21 cellular contexts compared by ENCODE assay signal in the genomic region with DNA sequence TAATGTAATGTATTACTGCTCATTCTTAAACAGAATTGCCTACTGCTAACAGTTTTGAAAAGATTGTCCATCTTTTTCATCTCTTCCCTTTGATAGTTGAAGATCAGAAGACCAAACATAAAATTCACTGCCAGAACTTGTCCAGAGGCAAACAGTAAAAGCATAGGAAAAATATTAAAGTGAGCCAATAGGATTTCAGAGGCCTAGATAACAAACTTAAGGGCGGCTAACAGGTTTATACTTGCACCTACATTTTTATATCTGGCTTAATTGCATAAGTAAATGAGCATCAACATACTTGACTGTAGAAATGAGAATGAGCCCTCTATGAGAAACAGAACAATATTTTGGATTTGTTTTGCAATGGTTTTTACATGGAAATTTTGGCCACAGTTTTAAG. TPM values are rescaled to one million over a fixed set of nuclear protein-coding genes. Genes with fewer than 3 reads are reported as not detected.
A peak's percentile ranks its signal among the peaks of the same experiment; 100 is the strongest.
DNase-seq lines count a peak whose midpoint lies in the region; ATAC-seq, FAIRE-seq and TF ChIP-seq lines count a peak whose summit lies in the region.
"Had no signal": no experiment of that assay in that cellular context is flagged by ENCODE, and none has a peak within 500 bp of the region (broad histone marks: within the 10 kb centered on the region; RNA-seq: fewer than 3 reads in every experiment).

No MANE protein-coding gene starts in this region.

- H3K27ac ChIP-seq in HepG2 (ENCODE audit: extremely low read length, insufficient read depth, low read length) (no peak overlapping the region), right lobe of liver (no peak overlapping the region), Panc1 (ENCODE audit: low read length) (peak overlapping the region; percentile 29; the same call in 1 of the 2 replicates), smooth muscle cell (ENCODE audit: low read depth) (peak overlapping the region; percentile 18)
- H3K27ac ChIP-seq: A549 had no signal

- POLR2A ChIA-PET in HepG2 (lab: Yijun Ruan, JAX) (interaction anchor here (1.9 kb wide), 1 partner anchor 73 kb away, joined by 6 read pairs; the partner anchor contains the start of gene ITGAV), Panc1 (lab: Charles Lee) (no interaction called here)

- no peak overlapping the region for H3K4me3 Mint-ChIP-seq in activated CD4-positive, alpha-beta T cell treated with anti-CD3 and anti-CD28 coated beads, Interleukin-2, amount 10 ng/mL, durations not matched to agents 24 days and 14 days
- H3K4me3 Mint-ChIP-seq: B cell, CD14-positive monocyte had no signal

- no peaks in the 10 kb centered on the region for H3K4me1 Mint-ChIP-seq in activated CD4-positive, alpha-beta T cell treated with anti-CD3 and anti-CD28 coated beads, Interleukin-2, amount 10 ng/mL, durations not matched to agents 24 days and 14 days

- in situ Hi-C loops in HepG2 (cut with HindIII; ENCODE audit: extremely low pct_ligation_motif_present, low pct_unique_long_range_greater_than_20kb), result no loop called here
- in situ Hi-C loops in Panc1 (cut with HindIII; ENCODE audit: low pct_unique_long_range_greater_than_20kb, low sequenced_read_pairs), result no loop called here

- H2AFZ ChIP-seq in HepG2 (ENCODE audit: low read length), result no peak overlapping the region
- H2AFZ ChIP-seq in smooth muscle cell (ENCODE audit: low read depth), result no peak overlapping the region

- intact Hi-C loops in HepG2 (cut with micrococcal nuclease; ENCODE audit: unreplicated experiment), result no loop called here
- intact Hi-C loops in right lobe of liver (cut with DNase I), result no loop called here
- intact Hi-C loops in Panc1 (cut with micrococcal nuclease; ENCODE audit: unreplicated experiment), result loop anchor here (5.0 kb wide), 1 partner anchor 76 kb away; the partner anchor contains the start of gene ITGAV
- intact Hi-C loops in activated CD4-positive, alpha-beta T cell treated with anti-CD3 and anti-CD28 coated beads, Interleukin-2, amount 10 ng/mL, durations not matched to agents 24 days and 14 days (cut with micrococcal nuclease), result no loop called here

- H4K20me1 ChIP-seq in HepG2 (ENCODE audit: insufficient read depth, low read length) (no peaks in the 10 kb centered on the region), smooth muscle cell (ENCODE audit: low read depth) (no peaks in the 10 kb centered on the region)

- H3K9me3 ChIP-seq in HepG2 (ENCODE audit: low read length) (no peaks in the 10 kb centered on the region), right lobe of liver (no peaks in the 10 kb centered on the region), Panc1 (ENCODE audit: control insufficient read depth, insufficient read depth, low read depth, low read length) (no peaks in the 10 kb centered on the region), smooth muscle cell (replicated peaks; ENCODE audit: low read depth) (no peaks in the 10 kb centered on the region)
- H3K9me3 ChIP-seq: A549 had no signal

- TF ChIP-seq POLR2A in HepG2 (IDR thresholded peaks at IDR 0.05; ENCODE audit: insufficient read depth in 1 of 2, low read depth in 2 of 2, low read length in 2 of 2), result no peak
- no peak for TF ChIP-seq POLR2A in right lobe of liver (IDR thresholded peaks at IDR 0.05)

- H3K9me3 Mint-ChIP-seq in activated CD4-positive, alpha-beta T cell treated with anti-CD3 and anti-CD28 coated beads, Interleukin-2, amount 10 ng/mL, durations not matched to agents 24 days and 14 days, result no peaks in the 10 kb centered on the region

- peaks cover 29% of the 10 kb centered on the region for H3K36me3 Mint-ChIP-seq in activated CD4-positive, alpha-beta T cell treated with anti-CD3 and anti-CD28 coated beads, Interleukin-2, amount 10 ng/mL, durations not matched to agents 24 days and 14 days (ENCODE audit: low read depth)

- H3K4me1 ChIP-seq in HepG2 (ENCODE audit: insufficient read depth, low read length) (no peaks in the 10 kb centered on the region), right lobe of liver (no peaks in the 10 kb centered on the region), Panc1 (ENCODE audit: control insufficient read depth, insufficient read depth, low read length) (no peaks in the 10 kb centered on the region; the same call in 1 of the 2 replicates), smooth muscle cell (ENCODE audit: low read depth) (peaks cover 11% of the 10 kb centered on the region)

- WGBS in HepG2 (ENCODE audit: low lambda C conversion rate), result 98% methylated on average over 1 of the region's 1 CpG
- WGBS in right lobe of liver (ENCODE audit: insufficient coverage, low coverage, low lambda C conversion rate, missing lambda C conversion rate), result 100% methylated on average over 1 of the region's 1 CpG
- WGBS in smooth muscle cell (ENCODE audit: low lambda C conversion rate), result 93% methylated on average over 1 of the region's 1 CpG

- TF ChIP-seq CTCF in HepG2 (CRISPR knock-in tag; IDR thresholded peaks at IDR 0.05), result no peak
- TF ChIP-seq CTCF in right lobe of liver (IDR thresholded peaks at IDR 0.05), result no peak
- no peak for TF ChIP-seq CTCF in Panc1 (IDR thresholded peaks at IDR 0.05)
- no peak for TF ChIP-seq CTCF in epithelial cell of esophagus (IDR thresholded peaks at IDR 0.05; ENCODE audit: insufficient read depth, low read depth, low read length, missing control alignments)
- no peak for TF ChIP-seq CTCF in smooth muscle cell (IDR thresholded peaks at IDR 0.05; ENCODE audit: borderline replicate concordance, insufficient read depth, poor library complexity, severe bottlenecking)

- DNase-seq in HepG2 (ENCODE audit: low spot score), result no peak
- DNase-seq in right lobe of liver, result no peak
- DNase-seq in Panc1 (ENCODE audit: low read depth, low spot score), result no peak
- DNase-seq in epithelial cell of esophagus (ENCODE audit: low read depth), result peak; percentile 77
- DNase-seq in smooth muscle cell (lab: John Stamatoyannopoulos, UW; ENCODE audit: unreplicated experiment), result no peak
- DNase-seq in middle frontal gyrus (ENCODE audit: extremely low spot score, low spot score), result no peak
- no peak for DNase-seq in activated CD4-positive, alpha-beta T cell treated with anti-CD3 and anti-CD28 coated beads, Interleukin-2, amount 10 ng/mL, durations not matched to agents 24 days and 14 days
- DNase-seq in SHP77 treated with DMSO at 0.1 percent for 48 hours (lab: John Stamatoyannopoulos, UW), result no peak
- DNase-seq: COR-L47, DMS79, GOT3, HCEC 1CT, Karpas-422, NCI-H1417 treated with DMSO at 0.1 percent for 48 hours, NCI-H187, NCI-H446, NCI-H774 had no signal

- H3K79me2 ChIP-seq in HepG2 (ENCODE audit: insufficient read depth, low read length) (no peaks in the 10 kb centered on the region), smooth muscle cell (ENCODE audit: low read depth) (peaks cover 4% of the 10 kb centered on the region)

- no peaks in the 10 kb centered on the region for H3F3A ChIP-seq in smooth muscle cell (ENCODE audit: low read depth)

- TF ChIP-seq RAD21 in HepG2 (CRISPR knock-in tag; IDR thresholded peaks at IDR 0.05), result no peak

- ATAC-seq in HepG2 (no peak), right lobe of liver (no peak), Panc1 (no peak)
- ATAC-seq: A549, Right ventricle myocardium inferior had no signal

- no peak for FAIRE-seq in HepG2 (lab: Jason Lieb, UNC)
- FAIRE-seq: A549 had no signal

- H3K9ac ChIP-seq in HepG2 (ENCODE audit: insufficient read depth, low read depth, low read length) (no peak overlapping the region), smooth muscle cell (ENCODE audit: low read depth) (no peak overlapping the region)

- BruUV-seq in HepG2 (replicated peaks; lab: Mats Ljungman, UMichigan) (TSS peak; percentile 4), Panc1 (replicated peaks; lab: Mats Ljungman, UMichigan) (no TSS peak)

- H3K4me3 ChIP-seq in HepG2 (replicated peaks in 1 of 3; ENCODE audit: insufficient read depth in 1 of 3, low read depth in 2 of 3, low read length in 3 of 3) (no peak overlapping the region), right lobe of liver (no peak overlapping the region), Panc1 (ENCODE audit: low read depth in 2 of 2, low read length in 2 of 2) (no peak overlapping the region), epithelial cell of esophagus (ENCODE audit: low read length) (no peak overlapping the region), smooth muscle cell (no peak overlapping the region)
- H3K4me3 ChIP-seq: A549 had no signal

- TF ChIP-seq EP300 in HepG2 (IDR thresholded peaks at IDR 0.05; ENCODE audit: low read depth in 2 of 2, low read length in 2 of 2) (no peak), HepG2 (CRISPR knock-in tag; IDR thresholded peaks at IDR 0.05; ENCODE audit: borderline replicate concordance) (no peak)

- H3K4me2 ChIP-seq in HepG2 (ENCODE audit: low read depth, low read length), result no peak overlapping the region
- H3K4me2 ChIP-seq in smooth muscle cell, result no peak overlapping the region

- H3K27me3 ChIP-seq in HepG2 (ENCODE audit: control insufficient read depth in 1 of 2, insufficient read depth in 2 of 2, low read length in 2 of 2), result no peaks in the 10 kb centered on the region
- no peaks in the 10 kb centered on the region for H3K27me3 ChIP-seq in right lobe of liver
- no peaks in the 10 kb centered on the region for H3K27me3 ChIP-seq in Panc1 (ENCODE audit: control insufficient read depth, insufficient read depth, low read length)
- H3K27me3 ChIP-seq in smooth muscle cell (ENCODE audit: low read depth), result no peaks in the 10 kb centered on the region

- H3K36me3 ChIP-seq in HepG2 (replicated peaks in 1 of 2; ENCODE audit: control insufficient read depth in 1 of 2, insufficient read depth in 2 of 2, low read length in 2 of 2) (peaks cover 3 to 17% of the 10 kb centered on the region in 2 experiments; a peak in 4 of 5 replicates), right lobe of liver (peaks cover 0 to 8% (median 0%) of the 10 kb centered on the region in 4 donors), Panc1 (ENCODE audit: control insufficient read depth, insufficient read depth, low read length) (peaks cover 24% of the 10 kb centered on the region), smooth muscle cell (ENCODE audit: low read depth) (peaks cover 4% of the 10 kb centered on the region)

- H3K27me3 Mint-ChIP-seq in activated CD4-positive, alpha-beta T cell treated with anti-CD3 and anti-CD28 coated beads, Interleukin-2, amount 10 ng/mL, durations not matched to agents 24 days and 14 days, result no peaks in the 10 kb centered on the region
- H3K27me3 Mint-ChIP-seq: B cell had no signal

- no peak overlapping the region for H3K27ac Mint-ChIP-seq in activated CD4-positive, alpha-beta T cell treated with anti-CD3 and anti-CD28 coated beads, Interleukin-2, amount 10 ng/mL, durations not matched to agents 24 days and 14 days
- H3K27ac Mint-ChIP-seq: B cell, CD14-positive monocyte had no signal

- CTCF ChIA-PET in HepG2 (lab: Yijun Ruan, JAX; ENCODE audit: low intra/inter-chr PET ratio, low total read pairs), result no interaction called here
- CTCF ChIA-PET in Panc1 (lab: Charles Lee), result no interaction called here

RNA-seq across cellular contexts. Expression of gene ZC3H15, which starts 30.3 kb away (rescaled TPM):
- total RNA-seq in HepG2 (2016; rRNA removed; fragmentation: Illumina TruSeq; extraction: Trizol), result 168 and 286 TPM in 2 replicates
- 39.3 and 41.4 TPM in 2 replicates for total RNA-seq in HepG2 (2016; cell fraction: cytosol; rRNA removed; fragmentation: Illumina TruSeq; extraction: Trizol; ENCODE audit: low read depth)
- total RNA-seq in HepG2 (2016; cell fraction: insoluble cytoplasmic fraction; rRNA removed; fragmentation: Illumina TruSeq; extraction: Trizol), result 174 and 286 TPM in 2 replicates
- 84.8 and 91.5 TPM in 2 replicates for total RNA-seq in HepG2 (2016; cell fraction: membrane; rRNA removed; fragmentation: Illumina TruSeq; extraction: Trizol)
- 113 and 129 TPM in 2 replicates for total RNA-seq in HepG2 (2016; cell fraction: nucleus; rRNA removed; fragmentation: Illumina TruSeq; extraction: Trizol)
- 52.4 and 84.6 TPM in 2 replicates for polyA plus RNA-seq in HepG2 (2011; rRNA removed)
- polyA plus RNA-seq in HepG2 (2011; cell fraction: cytosol; rRNA removed), result 36.7 and 43.7 TPM in 2 replicates
- polyA plus RNA-seq in HepG2 (2011; cell fraction: nucleus; rRNA removed), result 37.4 and 45.3 TPM in 2 replicates
- polyA plus RNA-seq in HepG2 (2012), result 101 and 115 TPM in 2 replicates
- 19.6 and 19.9 TPM in 2 replicates for polyA plus RNA-seq in HepG2 (2016; cell fraction: cytosol; fragmentation: Illumina TruSeq; extraction: Trizol; ENCODE audit: low read depth)
- 271 and 305 TPM in 2 replicates for polyA plus RNA-seq in HepG2 (2016; cell fraction: insoluble cytoplasmic fraction; fragmentation: Illumina TruSeq; extraction: Trizol; ENCODE audit: low read depth)
- 50.1 and 56.6 TPM in 2 replicates for polyA plus RNA-seq in HepG2 (2016; cell fraction: membrane; fragmentation: Illumina TruSeq; extraction: Trizol; ENCODE audit: low read depth)
- polyA plus RNA-seq in HepG2 (2016; cell fraction: nucleus; fragmentation: Illumina TruSeq; extraction: Trizol; ENCODE audit: insufficient read depth, low read depth), result 191 and 195 TPM in 2 replicates
- polyA minus RNA-seq in HepG2 (2011; rRNA and poly(A)+ RNA removed; ENCODE audit: low replicate concordance), result 7.5 and 12.5 TPM in 2 replicates
- 40.4 and 47.8 TPM in 2 replicates for polyA minus RNA-seq in HepG2 (2011; cell fraction: cytosol; rRNA and poly(A)+ RNA removed)
- 119 and 132 TPM in 2 replicates for polyA minus RNA-seq in HepG2 (2011; cell fraction: nucleus; rRNA and poly(A)+ RNA removed)
- total RNA-seq in right lobe of liver, result 10 to 100 TPM; 20.7 to 41.2 (median 30.5) TPM
- 72.8 TPM for total RNA-seq in Panc1 (2021; ENCODE audit: unreplicated experiment)
- 48.6 TPM for polyA plus RNA-seq in Panc1 (2012; ENCODE audit: insufficient read length)
- total RNA-seq in smooth muscle cell, result 57.1 and 93.8 TPM in 2 replicates
- polyA plus RNA-seq in smooth muscle cell, result 67.7 and 86.7 TPM in 2 replicates
- 103 and 106 TPM in 2 replicates for total RNA-seq in activated CD4-positive, alpha-beta T cell treated with anti-CD3 and anti-CD28 coated beads, Interleukin-2, amount 10 ng/mL, durations not matched to agents 24 days and 14 days

Comparison
In these comparisons a context has a peak if more than half of its experiments do, and no peak if none do; other contexts are left out.
1. H3K27ac ChIP-seq: peak in Panc1 (single experiment) and smooth muscle cell (single experiment); none in HepG2 (single experiment) and right lobe of liver (0 of 3).